In the genomic region with DNA sequence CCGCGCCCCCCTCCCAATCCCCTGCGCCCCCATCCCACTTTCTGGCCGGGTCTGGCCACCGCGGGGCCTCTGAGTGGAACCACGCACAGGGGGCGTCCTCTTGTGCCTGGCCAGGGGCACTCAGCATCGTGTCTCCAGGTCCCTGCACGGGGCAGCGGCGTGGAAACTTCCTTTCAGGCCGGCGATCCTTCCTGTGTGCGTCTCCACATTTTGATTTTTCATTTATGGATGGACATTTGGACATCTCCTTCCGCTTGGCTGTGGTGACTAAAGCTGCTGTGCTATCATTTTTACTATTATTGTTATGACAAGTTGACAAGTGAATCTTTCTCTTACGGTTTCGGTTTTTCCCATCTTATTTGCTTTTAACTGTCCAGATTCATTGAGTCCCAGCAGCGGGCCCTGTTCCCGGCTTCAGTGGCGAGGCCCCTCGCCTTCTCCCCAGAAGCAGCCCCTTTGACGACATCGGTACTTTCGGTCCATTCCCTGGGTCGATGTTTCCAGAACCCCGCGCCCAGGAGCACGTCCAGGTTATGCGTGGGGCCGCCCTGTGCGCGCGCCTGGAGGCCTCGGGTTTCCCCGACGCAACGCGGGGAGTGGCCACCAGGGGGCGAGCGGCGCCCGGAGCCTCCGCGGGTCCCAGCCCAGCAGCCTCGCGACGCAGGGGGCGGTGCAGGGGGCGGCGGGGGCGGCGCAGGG, we compare ENCODE assay signal across 8 cellular contexts. TPM values are rescaled to one million over a fixed set of nuclear protein-coding genes. Genes with fewer than 3 reads are reported as not detected.
DNase-seq lines count a peak whose midpoint lies in the region; ATAC-seq and TF ChIP-seq lines count a peak whose summit lies in the region.

No MANE protein-coding gene starts in this region.

- 7% methylated on average over 30 of the region's 53 CpGs for WGBS in mesenchymal stem cell

- H3K9ac ChIP-seq in mesenchymal stem cell (ENCODE audit: low read length) = peak overlapping the region; percentile 79

- no peak overlapping the region for H2BK120ac ChIP-seq in mesenchymal stem cell (ENCODE audit: low read depth, low read length)

- H3K79me1 ChIP-seq in mesenchymal stem cell (replicated peaks; ENCODE audit: low read length, poor library complexity, severe bottlenecking) = no peaks in the 10 kb centered on the region

- H3K4me1 ChIP-seq in mesenchymal stem cell (ENCODE audit: control insufficient read depth, insufficient read depth, low read depth, low read length) = peaks cover 22% of the 10 kb centered on the region

- peak overlapping the region in 1 of 2 experiments; percentile 91 for H3K23ac ChIP-seq in mesenchymal stem cell (ENCODE audit: low read length in 2 of 2)

- peak overlapping the region in 1 of 2 experiments; percentile 76 for H3K14ac ChIP-seq in mesenchymal stem cell (ENCODE audit: low read length in 2 of 2)

- peak overlapping the region; percentile 36 for H2BK15ac ChIP-seq in mesenchymal stem cell (ENCODE audit: low read depth, poor library complexity, severe bottlenecking)

- H2BK5ac ChIP-seq in mesenchymal stem cell (ENCODE audit: low read depth, low read length, poor library complexity, severe bottlenecking) = no peak overlapping the region

- no peak overlapping the region for H3K4ac ChIP-seq in mesenchymal stem cell (ENCODE audit: low read depth in 1 of 2, low read length in 2 of 2)

- ATAC-seq in HG03095 (IDR thresholded peaks at IDR 0.05; ENCODE audit: unreplicated experiment) (peak; percentile 35), GM19452 (IDR thresholded peaks at IDR 0.05; ENCODE audit: unreplicated experiment) (no peak)

- H3K9me3 ChIP-seq in mesenchymal stem cell (ENCODE audit: control insufficient read depth, low read length) = no peaks in the 10 kb centered on the region

- no peak overlapping the region for H2BK12ac ChIP-seq in mesenchymal stem cell (ENCODE audit: low read length in 2 of 2)

- DNase-seq in GM12864 (ENCODE audit: low read depth) (no peak), NCI-H82 treated with DMSO at 0.1 percent for 48 hours (lab: John Stamatoyannopoulos, UW; ENCODE audit: unreplicated experiment) (peak; percentile 21), mesenchymal stem cell (peak; percentile 66)
- peak; percentile 71 to 77 for DNase-seq in activated CD8-positive, alpha-beta memory T cell treated with anti-CD3 and anti-CD28 coated beads for 4 hours (ENCODE audit: low read depth in 2 of 2)
- DNase-seq in effector CD8-positive, alpha-beta T cell (lab: John Stamatoyannopoulos, UW) = peak; percentile 88
- peak; percentile 80 for DNase-seq in stimulated activated CD8-positive, alpha-beta memory T cell treated with anti-CD3 and anti-CD28 coated beads, Interleukin-12 subunit alpha, Interleukin-12 subunit beta, amount 100 ng/mL, for 4 hours (ENCODE audit: low read depth)

- H2AK5ac ChIP-seq in mesenchymal stem cell (ENCODE audit: low read length, severe bottlenecking) = no peak overlapping the region

- peak; percentile 67 for TF ChIP-seq CTCF in GM12864 (IDR thresholded peaks at IDR 0.05; ENCODE audit: low read depth, low read length, missing control alignments)

- peaks cover 0 to 2% of the 10 kb centered on the region in 2 experiments for H3K36me3 ChIP-seq in mesenchymal stem cell (ENCODE audit: control insufficient read depth in 1 of 2, insufficient read depth in 2 of 2, low read depth in 1 of 2, low read length in 2 of 2)

- H3K27me3 ChIP-seq in mesenchymal stem cell (ENCODE audit: control insufficient read depth in 1 of 2, insufficient read depth in 1 of 2, low read length in 2 of 2) = peaks cover 0 to 29% of the 10 kb centered on the region in 2 experiments

- H3K4me3 ChIP-seq in GM12864 (ENCODE audit: low read depth, low read length) = peak overlapping the region; percentile 55
- peak overlapping the region; percentile 60 to 85 for H3K4me3 ChIP-seq in mesenchymal stem cell (ENCODE audit: insufficient read depth in 1 of 2, low read depth in 1 of 2, low read length in 2 of 2)

- peak overlapping the region; percentile 85 for H3K4me2 ChIP-seq in mesenchymal stem cell (ENCODE audit: low read length, poor library complexity, severe bottlenecking)

- peak overlapping the region; percentile 24 to 74 for H3K18ac ChIP-seq in mesenchymal stem cell (ENCODE audit: low read depth in 1 of 2, low read length in 2 of 2)

- H3K27ac ChIP-seq in mesenchymal stem cell (ENCODE audit: low read length, poor library complexity, severe bottlenecking) = no peak overlapping the region

- peak overlapping the region; percentile 92 for H2AFZ ChIP-seq in mesenchymal stem cell (ENCODE audit: low read depth, low read length)

- H4K8ac ChIP-seq in mesenchymal stem cell (ENCODE audit: low read length) = peak overlapping the region; percentile 79

- no peak overlapping the region for H4K91ac ChIP-seq in mesenchymal stem cell (ENCODE audit: low read length)

RNA-seq across cellular contexts. Expression of gene SLC19A1, which starts 12.4 kb away (rescaled TPM):
- polyA plus RNA-seq in mesenchymal stem cell (2013, experiment 1 of 2) = 7.5 TPM
- polyA plus RNA-seq in mesenchymal stem cell (2013, experiment 2 of 2) = 6.8 TPM
